ENCODE assay signal across 1 cellular context in genomic region chr9:97470076-97470475, GRCh38.
TF ChIP-seq lines count a peak whose summit lies in the region.

No MANE protein-coding gene starts in this region.

TF ChIP-seq in HepG2, 621 proteins besides CTCF, POLR2A, EP300 and RAD21:
- TF ChIP-seq ADNP (CRISPR knock-in tag; IDR thresholded peaks at IDR 0.05) = no peak
- TF ChIP-seq ZNF615 (CRISPR knock-in tag; IDR thresholded peaks at IDR 0.05; ENCODE audit: borderline replicate concordance) = no peak
- TF ChIP-seq ZNF703 (CRISPR knock-in tag; IDR thresholded peaks at IDR 0.05; ENCODE audit: borderline replicate concordance) = no peak
- TF ChIP-seq ZBTB42 (CRISPR knock-in tag; IDR thresholded peaks at IDR 0.05) = no peak
- TF ChIP-seq ELF4 (CRISPR knock-in tag; IDR thresholded peaks at IDR 0.05; ENCODE audit: borderline replicate concordance) = no peak
- no peak for TF ChIP-seq ZNF354B (CRISPR knock-in tag; IDR thresholded peaks at IDR 0.05)
- no peak for TF ChIP-seq ZMAT3 (CRISPR knock-in tag; conservative IDR thresholded peaks at IDR 0.05)
- TF ChIP-seq NFATC3 (CRISPR knock-in tag; IDR thresholded peaks at IDR 0.05) = no peak
- no peak for TF ChIP-seq ZC3H13 (CRISPR knock-in tag; IDR thresholded peaks at IDR 0.05)
- no peak for TF ChIP-seq TBX3 (IDR thresholded peaks at IDR 0.05; ENCODE audit: borderline replicate concordance)
- no peak for TF ChIP-seq ZBTB2 (CRISPR knock-in tag; IDR thresholded peaks at IDR 0.05; ENCODE audit: low read depth)
- no peak for TF ChIP-seq MAFK (conservative IDR thresholded peaks at IDR 0.05 in 1 of 2, IDR thresholded peaks at IDR 0.05 in 1 of 2; ENCODE audit: low read length in 2 of 2)
- TF ChIP-seq ZBTB33 (CRISPR knock-in tag; IDR thresholded peaks at IDR 0.05) = no peak
- no peak for TF ChIP-seq GPBP1L1 (CRISPR knock-in tag; IDR thresholded peaks at IDR 0.05)
